Comparison of ENCODE assay signal across 1 cellular context in genomic region chr19:48970923-48971395, GRCh38.
TF ChIP-seq lines count a peak whose summit lies in the region.

No MANE protein-coding gene starts in this region.

TF ChIP-seq in Ishikawa, 13 proteins besides CTCF, POLR2A, EP300 and RAD21 (continued from another document):
- no peak for TF ChIP-seq REST (IDR thresholded peaks at IDR 0.05; ENCODE audit: low read depth)
- no peak for TF ChIP-seq CEBPB (IDR thresholded peaks at IDR 0.05)
- TF ChIP-seq ZBTB7A (IDR thresholded peaks at IDR 0.05; ENCODE audit: low read depth) = no peak
- TF ChIP-seq EGR1 (IDR thresholded peaks at IDR 0.05) = no peak
- TF ChIP-seq FOXM1 (IDR thresholded peaks at IDR 0.05; ENCODE audit: borderline replicate concordance, low read depth) = no peak
- TF ChIP-seq TCF12 (IDR thresholded peaks at IDR 0.05; ENCODE audit: low read depth) = no peak
